Comparison of ENCODE assay signal across 15 cellular contexts in the genomic region with DNA sequence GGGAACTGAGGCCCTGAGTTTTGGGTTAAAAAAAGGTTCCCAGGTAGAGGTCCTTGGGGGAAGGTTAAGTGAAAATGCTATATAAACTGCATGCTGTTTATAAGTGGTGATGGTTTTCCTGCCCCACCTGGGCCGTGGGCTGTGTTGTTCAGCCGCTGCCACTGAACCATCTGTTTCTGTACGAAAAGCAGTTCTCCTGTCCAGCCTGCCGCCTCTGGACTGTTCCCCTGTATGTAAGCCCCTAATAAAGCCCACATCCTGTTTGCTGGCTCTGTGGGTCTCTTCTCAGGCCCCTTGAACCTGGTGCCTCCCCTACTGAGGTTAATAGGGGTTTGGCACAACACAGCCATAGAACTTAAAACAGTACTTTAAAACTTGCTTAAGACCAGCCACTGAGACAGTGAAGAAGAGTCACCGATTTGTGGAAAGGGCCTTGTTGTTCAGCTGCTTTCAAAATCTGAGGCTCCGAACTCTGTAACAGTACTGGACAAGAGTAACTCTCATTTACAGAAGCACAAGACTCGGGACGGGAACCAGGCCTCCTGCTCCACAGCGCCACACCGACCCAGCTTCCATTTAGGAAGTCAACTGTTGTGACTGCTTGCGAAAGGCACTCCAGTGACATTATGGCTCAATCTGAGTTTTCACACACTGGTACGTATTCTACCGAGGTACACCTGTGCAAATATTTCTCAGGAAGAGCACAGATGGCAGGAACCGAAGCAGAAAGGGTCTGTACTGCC.
DNase-seq lines count a peak whose midpoint lies in the region; ATAC-seq and TF ChIP-seq lines count a peak whose summit lies in the region.
"Had no signal": no experiment of that assay in that cellular context is flagged by ENCODE, and none has a peak within 500 bp of the region (broad histone marks: within the 10 kb centered on the region; RNA-seq: fewer than 3 reads in every experiment).

No MANE protein-coding gene starts in this region.

- CTCF ChIA-PET in RWPE1 (lab: Yijun Ruan, JAX), result interaction anchor here (0.7 kb wide), 1 partner anchor 145 kb away, joined by 3 read pairs; no protein-coding TSS in a partner anchor

- no peaks in the 10 kb centered on the region for H3K9me3 Mint-ChIP-seq in nephron
- H3K9me3 Mint-ChIP-seq: CD4-positive, alpha-beta T cell; neural progenitor cell had no signal

- peak overlapping the region; percentile 42 to 75 (median 56) for H3K27ac Mint-ChIP-seq in nephron
- H3K27ac Mint-ChIP-seq: activated naive CD8-positive, alpha-beta T cell; CD4-positive, alpha-beta T cell had no signal

- H3K4me3 Mint-ChIP-seq in nephron, result no peak overlapping the region
- H3K4me3 Mint-ChIP-seq: activated naive CD8-positive, alpha-beta T cell; CD4-positive, alpha-beta T cell; neural progenitor cell had no signal

- ATAC-seq in HG02798 (IDR thresholded peaks at IDR 0.05; ENCODE audit: poor library complexity, unreplicated experiment), result no peak

- peaks cover 21% of the 10 kb centered on the region for H3K4me1 Mint-ChIP-seq in nephron

- H3K9me3 ChIP-seq in prostate gland, result no peaks in the 10 kb centered on the region
- H3K9me3 ChIP-seq: heart right ventricle had no signal

- intact Hi-C loops in prostate gland (cut with DNase I), result no loop called here

- TF ChIP-seq POLR2A in prostate gland (IDR thresholded peaks at IDR 0.05), result no peak

- H3K36me3 ChIP-seq in prostate gland, result no peaks in the 10 kb centered on the region
- H3K36me3 ChIP-seq: neural progenitor cell had no signal

- H3K27ac ChIP-seq in RWPE1, result peak overlapping the region; percentile 19
- peak overlapping the region in 1 of 2 donors; percentile 46 for H3K27ac ChIP-seq in prostate gland
- H3K27ac ChIP-seq: epithelial cell of prostate, neural progenitor cell had no signal

- peak; percentile 64 for DNase-seq in DMS79 (lab: John Stamatoyannopoulos, UW)
- DNase-seq in NCI-H146 treated with DMSO at 0.1 percent for 48 hours (lab: John Stamatoyannopoulos, UW; ENCODE audit: unreplicated experiment), result peak; percentile 83
- DNase-seq in RWPE1 (ENCODE audit: low spot score), result no peak
- no peak for DNase-seq in prostate gland (ENCODE audit: low spot score)
- no peak for DNase-seq in midbrain (lab: John Stamatoyannopoulos, UW)
- no peak for DNase-seq in hypothalamus (lab: John Stamatoyannopoulos, UW)
- DNase-seq: CD4-positive, alpha-beta T cell; heart right ventricle; NCI-H446 treated with DMSO at 0.1 percent for 48 hours had no signal

- H3K27me3 Mint-ChIP-seq in nephron (ENCODE audit: low read depth), result no peaks in the 10 kb centered on the region
- H3K27me3 Mint-ChIP-seq: activated naive CD8-positive, alpha-beta T cell; CD4-positive, alpha-beta T cell had no signal

- 64% methylated on average over 14 of the region's 14 CpGs for WGBS in prostate gland

- peaks cover 26% of the 10 kb centered on the region for H3K36me3 Mint-ChIP-seq in nephron (ENCODE audit: low read depth)

- TF ChIP-seq CTCF in RWPE1 (conservative IDR thresholded peaks at IDR 0.05; ENCODE audit: low read depth), result no peak
- no peak for TF ChIP-seq CTCF in nephron (IDR thresholded peaks at IDR 0.05; ENCODE audit: unreplicated experiment in 3 of 3)
- no peak for TF ChIP-seq CTCF in prostate gland (IDR thresholded peaks at IDR 0.05)

- POLR2A ChIA-PET in RWPE1 (lab: Yijun Ruan, JAX; ENCODE audit: low non-redundant PET), result no interaction called here

- H3K4me3 ChIP-seq in prostate gland, result no peak overlapping the region
- H3K4me3 ChIP-seq: heart right ventricle, neural progenitor cell, smooth muscle cell had no signal

- H3K27me3 ChIP-seq in prostate gland (replicated peaks; ENCODE audit: insufficient read depth), result no peaks in the 10 kb centered on the region
- H3K27me3 ChIP-seq: heart right ventricle, neural progenitor cell had no signal

- peaks cover 9% of the 10 kb centered on the region for H3K4me1 ChIP-seq in prostate gland (replicated peaks)

Comparison
In these comparisons a context has a peak if more than half of its experiments do, and no peak if none do; other contexts are left out.
1. DNase-seq: peak in DMS79 (single experiment) and NCI-H146 treated with DMSO at 0.1 percent for 48 hours (single experiment); none in RWPE1 (single experiment), prostate gland (single experiment), midbrain (single experiment) and hypothalamus (0 of 51).